ENCODE assay signal across 13 cellular contexts in the genomic region with DNA sequence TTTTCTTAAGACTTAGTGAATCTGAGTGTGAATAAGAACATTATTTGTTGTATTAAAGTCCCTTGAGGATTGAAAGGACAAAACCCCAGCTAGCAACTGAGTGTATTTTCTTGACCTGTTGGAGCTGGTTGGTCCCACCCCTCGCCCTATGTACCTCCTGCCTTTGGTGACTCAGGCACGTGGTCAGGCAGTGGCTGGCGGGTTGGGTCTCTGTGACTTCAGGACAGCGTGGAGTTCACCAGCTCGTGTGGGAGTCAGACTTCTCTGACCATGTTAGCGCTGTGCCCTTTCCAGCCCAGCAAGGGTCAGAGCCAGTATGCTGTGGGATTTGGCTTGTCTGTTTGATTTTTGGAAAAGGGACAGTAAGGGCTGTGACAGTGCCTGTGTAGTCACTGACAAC.
DNase-seq lines count a peak whose midpoint lies in the region; ATAC-seq, FAIRE-seq and TF ChIP-seq lines count a peak whose summit lies in the region.
"Had no signal": no experiment of that assay in that cellular context is flagged by ENCODE, and none has a peak within 500 bp of the region (broad histone marks: within the 10 kb centered on the region; RNA-seq: fewer than 3 reads in every experiment).

No MANE protein-coding gene starts in this region.

- H3K27ac Mint-ChIP-seq in glutamatergic neuron (ENCODE audit: unreplicated experiment): no peak overlapping the region

- TF ChIP-seq CTCF in cardiac fibroblast (IDR thresholded peaks at IDR 0.05; ENCODE audit: low read depth, low read length) (no peak), lower lobe of right lung (IDR thresholded peaks at IDR 0.05) (no peak), vagina (IDR thresholded peaks at IDR 0.05) (no peak), glutamatergic neuron (IDR thresholded peaks at IDR 0.05; ENCODE audit: partially characterized antibody, unreplicated experiment) (no peak)

- TF ChIP-seq POLR2A in vagina (IDR thresholded peaks at IDR 0.05): no peak
- TF ChIP-seq POLR2A in GM12892 (IDR thresholded peaks at IDR 0.05; ENCODE audit: low read depth, low read length): no peak

- H3K4me3 Mint-ChIP-seq in glutamatergic neuron (ENCODE audit: unreplicated experiment): no peak overlapping the region
- H3K4me3 Mint-ChIP-seq: H9 had no signal

- H3K4me1 ChIP-seq in lower lobe of right lung (peaks cover 49% of the 10 kb centered on the region), vagina (peaks cover 44% of the 10 kb centered on the region)

- H3K27me3 Mint-ChIP-seq in glutamatergic neuron (ENCODE audit: unreplicated experiment): peaks cover 2% of the 10 kb centered on the region

- ATAC-seq in lower lobe of right lung (no peak), GM19455 (IDR thresholded peaks at IDR 0.05; ENCODE audit: unreplicated experiment) (no peak)

- no peaks in the 10 kb centered on the region for H3K9me3 ChIP-seq in lower lobe of right lung
- H3K9me3 ChIP-seq in vagina: no peaks in the 10 kb centered on the region

- DNase-seq in activated T-cell treated with anti-CD3 and anti-CD28 coated beads for 48 hours (ENCODE audit: low read depth) (peak; percentile 9), cardiac fibroblast (ENCODE audit: low read depth in 2 of 2) (peak; percentile 15 to 62), lower lobe of right lung (no peak), vagina (ENCODE audit: extremely low spot score in 2 of 2) (no peak), glutamatergic neuron (no peak), GM12892 (ENCODE audit: insufficient read length) (no peak)
- no peak for DNase-seq in activated T-cell treated with anti-CD3 and anti-CD28 coated beads, Interleukin-2, amount 50 U/mL, for 1 hour
- DNase-seq: activated CD4-positive, CD25-positive, alpha-beta regulatory T cell treated with anti-CD3 and anti-CD28 coated beads, Interleukin-2, amount 50 U/mL, for 72 hours; H9; NK-92 treated with Interleukin-12 subunit alpha and Interleukin-12 subunit beta, amount 100 ng/mL, for 24 hours had no signal

- H3K27me3 ChIP-seq in lower lobe of right lung (ENCODE audit: low read depth): no peaks in the 10 kb centered on the region
- H3K27me3 ChIP-seq in vagina: no peaks in the 10 kb centered on the region

- no peak overlapping the region for H3K4me3 ChIP-seq in cardiac fibroblast (replicated peaks in 1 of 2; ENCODE audit: low read depth in 2 of 2, low read length in 2 of 2)
- H3K4me3 ChIP-seq in lower lobe of right lung: no peak overlapping the region
- H3K4me3 ChIP-seq in vagina: no peak overlapping the region

- FAIRE-seq in GM12892 (lab: Jason Lieb, UNC): no peak
- FAIRE-seq: GM12891, keratinocyte had no signal

- intact Hi-C loops in lower lobe of right lung (cut with DNase I) (no loop called here), vagina (cut with DNase I) (no loop called here)

- peaks cover 4% of the 10 kb centered on the region for H3K4me1 Mint-ChIP-seq in glutamatergic neuron (ENCODE audit: low read depth, unreplicated experiment)

- peaks cover 70% of the 10 kb centered on the region for H3K36me3 ChIP-seq in lower lobe of right lung
- H3K36me3 ChIP-seq in vagina: peaks cover 0 to 8% of the 10 kb centered on the region in 2 donors

- H3K9me3 Mint-ChIP-seq in glutamatergic neuron (ENCODE audit: unreplicated experiment): no peaks in the 10 kb centered on the region
- H3K9me3 Mint-ChIP-seq: H9 had no signal

- H3K36me3 Mint-ChIP-seq in glutamatergic neuron (ENCODE audit: unreplicated experiment): no peaks in the 10 kb centered on the region

- H3K27ac ChIP-seq in lower lobe of right lung (peak overlapping the region; percentile 44), vagina (peak overlapping the region; percentile 9)

Comparison
In these comparisons a context has a peak if more than half of its experiments do, and no peak if none do; other contexts are left out.
1. DNase-seq: peak in activated T-cell treated with anti-CD3 and anti-CD28 coated beads for 48 hours (single experiment) and cardiac fibroblast (2 of 2); none in activated T-cell treated with anti-CD3 and anti-CD28 coated beads, Interleukin-2, amount 50 U/mL, for 1 hour (single experiment), lower lobe of right lung (single experiment), vagina (0 of 2), glutamatergic neuron (single experiment) and GM12892 (single experiment).